1 cellular context compared by ENCODE assay signal in the genomic region with DNA sequence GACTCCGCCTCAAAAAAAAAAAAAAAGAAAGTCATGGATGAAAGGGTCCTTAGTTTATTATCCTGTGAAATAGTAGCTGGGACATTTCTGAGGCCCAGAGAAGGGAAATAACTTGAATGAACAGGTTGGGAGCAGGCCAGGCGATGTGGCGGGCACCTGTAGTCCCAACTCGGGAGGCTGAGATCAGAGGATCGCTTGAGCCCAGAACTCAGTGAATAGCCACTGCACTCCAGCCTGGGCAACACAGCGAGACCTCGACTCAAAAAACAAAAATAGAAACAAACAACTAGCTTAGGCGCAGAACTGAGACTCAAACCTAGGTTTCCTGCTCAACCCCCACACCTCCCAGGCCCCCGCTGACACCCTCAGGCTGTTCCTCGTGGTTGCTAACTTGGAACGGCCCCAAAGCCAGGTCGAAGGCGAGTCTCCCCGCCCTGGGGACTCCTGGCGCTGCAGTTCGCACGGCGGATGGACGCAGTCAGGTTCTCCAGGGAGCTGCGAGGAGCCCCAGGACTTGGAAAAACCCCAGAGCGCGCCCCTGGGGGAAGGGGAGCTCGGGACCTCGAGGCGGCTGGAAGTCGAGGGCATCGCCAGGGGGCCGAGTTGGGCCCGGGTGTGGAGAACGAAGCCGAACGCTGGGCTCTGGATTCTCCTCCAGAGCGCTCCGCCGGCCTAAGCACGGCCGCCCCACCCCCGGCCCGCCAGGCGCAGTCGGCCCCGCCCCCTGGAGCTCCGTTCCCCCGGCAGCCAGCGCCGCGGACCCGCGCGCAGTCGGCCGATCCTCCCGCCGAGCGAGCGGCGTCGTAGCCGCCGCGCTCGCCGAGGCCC.
TF ChIP-seq lines count a peak whose summit lies in the region.

A gene with protein sequence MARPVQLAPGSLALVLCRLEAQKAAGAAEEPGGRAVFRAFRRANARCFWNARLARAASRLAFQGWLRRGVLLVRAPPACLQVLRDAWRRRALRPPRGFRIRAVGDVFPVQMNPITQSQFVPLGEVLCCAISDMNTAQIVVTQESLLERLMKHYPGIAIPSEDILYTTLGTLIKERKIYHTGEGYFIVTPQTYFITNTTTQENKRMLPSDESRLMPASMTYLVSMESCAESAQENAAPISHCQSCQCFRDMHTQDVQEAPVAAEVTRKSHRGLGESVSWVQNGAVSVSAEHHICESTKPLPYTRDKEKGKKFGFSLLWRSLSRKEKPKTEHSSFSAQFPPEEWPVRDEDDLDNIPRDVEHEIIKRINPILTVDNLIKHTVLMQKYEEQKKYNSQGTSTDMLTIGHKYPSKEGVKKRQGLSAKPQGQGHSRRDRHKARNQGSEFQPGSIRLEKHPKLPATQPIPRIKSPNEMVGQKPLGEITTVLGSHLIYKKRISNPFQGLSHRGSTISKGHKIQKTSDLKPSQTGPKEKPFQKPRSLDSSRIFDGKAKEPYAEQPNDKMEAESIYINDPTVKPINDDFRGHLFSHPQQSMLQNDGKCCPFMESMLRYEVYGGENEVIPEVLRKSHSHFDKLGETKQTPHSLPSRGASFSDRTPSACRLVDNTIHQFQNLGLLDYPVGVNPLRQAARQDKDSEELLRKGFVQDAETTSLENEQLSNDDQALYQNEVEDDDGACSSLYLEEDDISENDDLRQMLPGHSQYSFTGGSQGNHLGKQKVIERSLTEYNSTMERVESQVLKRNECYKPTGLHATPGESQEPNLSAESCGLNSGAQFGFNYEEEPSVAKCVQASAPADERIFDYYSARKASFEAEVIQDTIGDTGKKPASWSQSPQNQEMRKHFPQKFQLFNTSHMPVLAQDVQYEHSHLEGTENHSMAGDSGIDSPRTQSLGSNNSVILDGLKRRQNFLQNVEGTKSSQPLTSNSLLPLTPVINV (plus strand): TSS at position 768 of the 828 bp plus-strand sequence. CDS start 93 bp downstream, outside the sequence.

TF ChIP-seq in K562, 482 proteins besides CTCF, POLR2A, EP300 and RAD21 (continued from another document):
- TF ChIP-seq, protein P1, sequence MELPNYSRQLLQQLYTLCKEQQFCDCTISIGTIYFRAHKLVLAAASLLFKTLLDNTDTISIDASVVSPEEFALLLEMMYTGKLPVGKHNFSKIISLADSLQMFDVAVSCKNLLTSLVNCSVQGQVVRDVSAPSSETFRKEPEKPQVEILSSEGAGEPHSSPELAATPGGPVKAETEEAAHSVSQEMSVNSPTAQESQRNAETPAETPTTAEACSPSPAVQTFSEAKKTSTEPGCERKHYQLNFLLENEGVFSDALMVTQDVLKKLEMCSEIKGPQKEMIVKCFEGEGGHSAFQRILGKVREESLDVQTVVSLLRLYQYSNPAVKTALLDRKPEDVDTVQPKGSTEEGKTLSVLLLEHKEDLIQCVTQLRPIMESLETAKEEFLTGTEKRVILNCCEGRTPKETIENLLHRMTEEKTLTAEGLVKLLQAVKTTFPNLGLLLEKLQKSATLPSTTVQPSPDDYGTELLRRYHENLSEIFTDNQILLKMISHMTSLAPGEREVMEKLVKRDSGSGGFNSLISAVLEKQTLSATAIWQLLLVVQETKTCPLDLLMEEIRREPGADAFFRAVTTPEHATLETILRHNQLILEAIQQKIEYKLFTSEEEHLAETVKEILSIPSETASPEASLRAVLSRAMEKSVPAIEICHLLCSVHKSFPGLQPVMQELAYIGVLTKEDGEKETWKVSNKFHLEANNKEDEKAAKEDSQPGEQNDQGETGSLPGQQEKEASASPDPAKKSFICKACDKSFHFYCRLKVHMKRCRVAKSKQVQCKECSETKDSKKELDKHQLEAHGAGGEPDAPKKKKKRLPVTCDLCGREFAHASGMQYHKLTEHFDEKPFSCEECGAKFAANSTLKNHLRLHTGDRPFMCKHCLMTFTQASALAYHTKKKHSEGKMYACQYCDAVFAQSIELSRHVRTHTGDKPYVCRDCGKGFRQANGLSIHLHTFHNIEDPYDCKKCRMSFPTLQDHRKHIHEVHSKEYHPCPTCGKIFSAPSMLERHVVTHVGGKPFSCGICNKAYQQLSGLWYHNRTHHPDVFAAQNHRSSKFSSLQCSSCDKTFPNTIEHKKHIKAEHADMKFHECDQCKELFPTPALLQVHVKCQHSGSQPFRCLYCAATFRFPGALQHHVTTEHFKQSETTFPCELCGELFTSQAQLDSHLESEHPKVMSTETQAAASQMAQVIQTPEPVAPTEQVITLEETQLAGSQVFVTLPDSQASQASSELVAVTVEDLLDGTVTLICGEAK (IDR thresholded peaks at IDR 0.05), result peak; percentile 66
- TF ChIP-seq, protein P1 (CRISPR knock-in tag; IDR thresholded peaks at IDR 0.05), result no peak
- TF ChIP-seq ZFX (CRISPR knock-in tag; IDR thresholded peaks at IDR 0.05) (peak; percentile 52), NELFE (IDR thresholded peaks at IDR 0.05; ENCODE audit: insufficient read depth, insufficient read length) (no peak), RBFOX2 (IDR thresholded peaks at IDR 0.05; ENCODE audit: low read depth, low read length) (peak; percentile 32; the same call in 1 of the 2 replicates), CBFB (CRISPR knock-in tag; IDR thresholded peaks at IDR 0.05) (no peak), RNF2 (IDR thresholded peaks at IDR 0.05) (0 out of 2 replicates have a peak, but pooled peaks have one; percentile 23), ZNF121 (CRISPR knock-in tag; conservative IDR thresholded peaks at IDR 0.05) (peak; percentile 55), MBD2 (IDR thresholded peaks at IDR 0.05; ENCODE audit: borderline replicate concordance, low read depth) (no peak), TCF3 (CRISPR knock-in tag; IDR thresholded peaks at IDR 0.05) (peak; percentile 12; the same call in 1 of the 2 replicates)
- TF ChIP-seq, protein P2, sequence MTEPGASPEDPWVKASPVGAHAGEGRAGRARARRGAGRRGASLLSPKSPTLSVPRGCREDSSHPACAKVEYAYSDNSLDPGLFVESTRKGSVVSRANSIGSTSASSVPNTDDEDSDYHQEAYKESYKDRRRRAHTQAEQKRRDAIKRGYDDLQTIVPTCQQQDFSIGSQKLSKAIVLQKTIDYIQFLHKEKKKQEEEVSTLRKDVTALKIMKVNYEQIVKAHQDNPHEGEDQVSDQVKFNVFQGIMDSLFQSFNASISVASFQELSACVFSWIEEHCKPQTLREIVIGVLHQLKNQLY (CRISPR knock-in tag; conservative IDR thresholded peaks at IDR 0.05), result no peak
- TF ChIP-seq, protein P3, sequence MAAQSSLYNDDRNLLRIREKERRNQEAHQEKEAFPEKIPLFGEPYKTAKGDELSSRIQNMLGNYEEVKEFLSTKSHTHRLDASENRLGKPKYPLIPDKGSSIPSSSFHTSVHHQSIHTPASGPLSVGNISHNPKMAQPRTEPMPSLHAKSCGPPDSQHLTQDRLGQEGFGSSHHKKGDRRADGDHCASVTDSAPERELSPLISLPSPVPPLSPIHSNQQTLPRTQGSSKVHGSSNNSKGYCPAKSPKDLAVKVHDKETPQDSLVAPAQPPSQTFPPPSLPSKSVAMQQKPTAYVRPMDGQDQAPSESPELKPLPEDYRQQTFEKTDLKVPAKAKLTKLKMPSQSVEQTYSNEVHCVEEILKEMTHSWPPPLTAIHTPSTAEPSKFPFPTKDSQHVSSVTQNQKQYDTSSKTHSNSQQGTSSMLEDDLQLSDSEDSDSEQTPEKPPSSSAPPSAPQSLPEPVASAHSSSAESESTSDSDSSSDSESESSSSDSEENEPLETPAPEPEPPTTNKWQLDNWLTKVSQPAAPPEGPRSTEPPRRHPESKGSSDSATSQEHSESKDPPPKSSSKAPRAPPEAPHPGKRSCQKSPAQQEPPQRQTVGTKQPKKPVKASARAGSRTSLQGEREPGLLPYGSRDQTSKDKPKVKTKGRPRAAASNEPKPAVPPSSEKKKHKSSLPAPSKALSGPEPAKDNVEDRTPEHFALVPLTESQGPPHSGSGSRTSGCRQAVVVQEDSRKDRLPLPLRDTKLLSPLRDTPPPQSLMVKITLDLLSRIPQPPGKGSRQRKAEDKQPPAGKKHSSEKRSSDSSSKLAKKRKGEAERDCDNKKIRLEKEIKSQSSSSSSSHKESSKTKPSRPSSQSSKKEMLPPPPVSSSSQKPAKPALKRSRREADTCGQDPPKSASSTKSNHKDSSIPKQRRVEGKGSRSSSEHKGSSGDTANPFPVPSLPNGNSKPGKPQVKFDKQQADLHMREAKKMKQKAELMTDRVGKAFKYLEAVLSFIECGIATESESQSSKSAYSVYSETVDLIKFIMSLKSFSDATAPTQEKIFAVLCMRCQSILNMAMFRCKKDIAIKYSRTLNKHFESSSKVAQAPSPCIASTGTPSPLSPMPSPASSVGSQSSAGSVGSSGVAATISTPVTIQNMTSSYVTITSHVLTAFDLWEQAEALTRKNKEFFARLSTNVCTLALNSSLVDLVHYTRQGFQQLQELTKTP (IDR thresholded peaks at IDR 0.05; ENCODE audit: low read depth in 1 of 2, partially characterized antibody in 2 of 2), result no peak
- TF ChIP-seq, protein P4, sequence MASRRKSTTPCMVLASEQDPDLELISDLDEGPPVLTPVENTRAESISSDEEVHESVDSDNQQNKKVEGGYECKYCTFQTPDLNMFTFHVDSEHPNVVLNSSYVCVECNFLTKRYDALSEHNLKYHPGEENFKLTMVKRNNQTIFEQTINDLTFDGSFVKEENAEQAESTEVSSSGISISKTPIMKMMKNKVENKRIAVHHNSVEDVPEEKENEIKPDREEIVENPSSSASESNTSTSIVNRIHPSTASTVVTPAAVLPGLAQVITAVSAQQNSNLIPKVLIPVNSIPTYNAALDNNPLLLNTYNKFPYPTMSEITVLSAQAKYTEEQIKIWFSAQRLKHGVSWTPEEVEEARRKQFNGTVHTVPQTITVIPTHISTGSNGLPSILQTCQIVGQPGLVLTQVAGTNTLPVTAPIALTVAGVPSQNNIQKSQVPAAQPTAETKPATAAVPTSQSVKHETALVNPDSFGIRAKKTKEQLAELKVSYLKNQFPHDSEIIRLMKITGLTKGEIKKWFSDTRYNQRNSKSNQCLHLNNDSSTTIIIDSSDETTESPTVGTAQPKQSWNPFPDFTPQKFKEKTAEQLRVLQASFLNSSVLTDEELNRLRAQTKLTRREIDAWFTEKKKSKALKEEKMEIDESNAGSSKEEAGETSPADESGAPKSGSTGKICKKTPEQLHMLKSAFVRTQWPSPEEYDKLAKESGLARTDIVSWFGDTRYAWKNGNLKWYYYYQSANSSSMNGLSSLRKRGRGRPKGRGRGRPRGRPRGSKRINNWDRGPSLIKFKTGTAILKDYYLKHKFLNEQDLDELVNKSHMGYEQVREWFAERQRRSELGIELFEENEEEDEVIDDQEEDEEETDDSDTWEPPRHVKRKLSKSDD (conservative IDR thresholded peaks at IDR 0.05; ENCODE audit: low read length), result no peak
